8 cellular contexts compared by ENCODE assay signal in the genomic region with DNA sequence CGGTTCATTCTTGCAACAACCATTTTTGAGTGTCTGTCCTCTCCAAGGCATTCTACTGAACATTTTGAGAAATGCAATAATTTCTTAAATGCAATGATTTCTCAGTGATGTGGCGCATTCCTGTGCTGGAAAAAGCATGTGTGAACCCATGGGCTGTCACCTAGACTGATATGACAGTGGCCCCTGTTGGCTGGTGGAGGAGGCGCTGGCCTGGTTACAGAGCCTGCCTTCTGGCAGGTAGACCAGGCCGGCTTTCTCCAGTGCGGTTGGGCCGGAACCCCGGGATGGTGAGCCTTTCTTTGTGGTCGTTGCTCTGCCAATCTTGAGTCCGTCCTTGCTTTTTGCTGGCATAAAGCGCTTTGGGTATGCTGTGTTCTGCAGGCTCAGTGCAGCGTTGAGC. TPM values are rescaled to one million over a fixed set of nuclear protein-coding genes. Genes with fewer than 3 reads are reported as not detected.
DNase-seq lines count a peak whose midpoint lies in the region; ATAC-seq and TF ChIP-seq lines count a peak whose summit lies in the region.

No MANE protein-coding gene starts in this region.

- peaks cover 42% of the 10 kb centered on the region for H3K79me2 ChIP-seq in MM.1S (ENCODE audit: low read length)

- peaks cover 56% of the 10 kb centered on the region for H3K4me1 Mint-ChIP-seq in activated naive CD4-positive, alpha-beta T cell treated with anti-CD3 and anti-CD28 coated beads for 36 hours (ENCODE audit: low read depth)

- H3K27ac Mint-ChIP-seq in activated naive CD4-positive, alpha-beta T cell treated with anti-CD3 and anti-CD28 coated beads for 36 hours: no peak overlapping the region

- no peak overlapping the region for H3K4me2 ChIP-seq in MM.1S (ENCODE audit: low read depth, low read length)

- H2AFZ ChIP-seq in MM.1S (ENCODE audit: low read length): no peak overlapping the region

- no peaks in the 10 kb centered on the region for H4K20me1 ChIP-seq in MM.1S (ENCODE audit: insufficient read depth, low read length)

- no peaks in the 10 kb centered on the region for H3K9me3 Mint-ChIP-seq in activated naive CD4-positive, alpha-beta T cell treated with anti-CD3 and anti-CD28 coated beads for 36 hours

- no peaks in the 10 kb centered on the region for H3F3A ChIP-seq in MM.1S (ENCODE audit: insufficient read depth, low read length)

- H3K36me3 ChIP-seq in kidney epithelial cell (ENCODE audit: control insufficient read depth, insufficient read depth, low read length): no peaks in the 10 kb centered on the region
- no peaks in the 10 kb centered on the region for H3K36me3 ChIP-seq in MM.1S (replicated peaks; ENCODE audit: insufficient read depth, low read length)

- no peaks in the 10 kb centered on the region for H3K27me3 Mint-ChIP-seq in activated naive CD4-positive, alpha-beta T cell treated with anti-CD3 and anti-CD28 coated beads for 36 hours (ENCODE audit: low read depth)

- H3K4me3 ChIP-seq in kidney epithelial cell (ENCODE audit: low read depth, low read length) (no peak overlapping the region), MM.1S (ENCODE audit: low read length) (no peak overlapping the region)

- no peak overlapping the region for H3K9ac ChIP-seq in MM.1S (ENCODE audit: low read length)

- H3K9me3 ChIP-seq in MM.1S (replicated peaks; ENCODE audit: insufficient read depth, low read length): no peaks in the 10 kb centered on the region

- no peaks in the 10 kb centered on the region for H3K36me3 Mint-ChIP-seq in activated naive CD4-positive, alpha-beta T cell treated with anti-CD3 and anti-CD28 coated beads for 36 hours (ENCODE audit: low read depth)

- TF ChIP-seq CTCF in C4-2B (conservative IDR thresholded peaks at IDR 0.05): 0 out of 2 replicates have a peak, but pooled peaks have one; percentile 14
- peak; percentile 25 for TF ChIP-seq CTCF in GM20000 (IDR thresholded peaks at IDR 0.05; ENCODE audit: extremely low read depth, missing control alignments)
- TF ChIP-seq CTCF in kidney epithelial cell (IDR thresholded peaks at IDR 0.05; ENCODE audit: insufficient read depth, low read length, poor library complexity, severe bottlenecking): peak; percentile 62
- no peak for TF ChIP-seq CTCF in MM.1S (IDR thresholded peaks at IDR 0.05; ENCODE audit: low read length)

- no peaks in the 10 kb centered on the region for H3K27me3 ChIP-seq in kidney epithelial cell (ENCODE audit: control insufficient read depth, insufficient read depth, low read length)
- H3K27me3 ChIP-seq in MM.1S (replicated peaks; ENCODE audit: insufficient read depth, low read length): no peaks in the 10 kb centered on the region

- no peaks in the 10 kb centered on the region for H3K4me1 ChIP-seq in MM.1S (ENCODE audit: low read length)

- H3K27ac ChIP-seq in C4-2B (no peak overlapping the region), MM.1S (ENCODE audit: low read length) (no peak overlapping the region)

- ATAC-seq in HG03039 (IDR thresholded peaks at IDR 0.05; ENCODE audit: unreplicated experiment) (no peak), HG03095 (IDR thresholded peaks at IDR 0.05; ENCODE audit: unreplicated experiment) (no peak)

- H3K4me3 Mint-ChIP-seq in activated naive CD4-positive, alpha-beta T cell treated with anti-CD3 and anti-CD28 coated beads for 36 hours: no peak overlapping the region

- peak; percentile 32 for DNase-seq in GM20000 (ENCODE audit: low spot score)
- DNase-seq in activated naive CD4-positive, alpha-beta T cell treated with anti-CD3 and anti-CD28 coated beads for 36 hours: peak; percentile 66
- DNase-seq in kidney epithelial cell (ENCODE audit: low read depth): no peak
- no peak for DNase-seq in MM.1S
- no peak for DNase-seq in NAMALWA (ENCODE audit: low spot score)

- intact Hi-C loops in activated naive CD4-positive, alpha-beta T cell treated with anti-CD3 and anti-CD28 coated beads for 36 hours (cut with micrococcal nuclease): loop anchor here (1.0 to 10.0 kb wide), 4 partner anchors 18 to 750 kb away; partner anchors contain the start of gene CNDP2

- H3K9me2 ChIP-seq in MM.1S (replicated peaks; ENCODE audit: insufficient read depth, low read length): no peaks in the 10 kb centered on the region

- CTCF ChIA-PET in activated naive CD4-positive, alpha-beta T cell treated with anti-CD3 and anti-CD28 coated beads for 36 hours (lab: Charles Lee): interaction anchor here (0.8 to 3.5 kb wide), 4 partner anchors 10 to 34 kb away, joined by 3 to 14 read pairs (median 5); partner anchors contain the start of gene TSHZ1

RNA-seq across cellular contexts. Expression of gene TSHZ1, which starts 33.7 kb away (rescaled TPM):
- total RNA-seq in activated naive CD4-positive, alpha-beta T cell treated with anti-CD3 and anti-CD28 coated beads for 36 hours: 10 to 100 TPM; 13.8 to 14.3 TPM
- 4.8 and 5.8 TPM in 2 replicates for total RNA-seq in kidney epithelial cell

RNA-seq across cellular contexts. Expression of gene PTGR3, which starts 35.4 kb away (rescaled TPM):
- 10 to 100 TPM; 28.4 to 33.0 TPM for total RNA-seq in activated naive CD4-positive, alpha-beta T cell treated with anti-CD3 and anti-CD28 coated beads for 36 hours
- 6.6 and 11.8 TPM in 2 replicates for total RNA-seq in kidney epithelial cell

Comparison
In these comparisons a context has a peak if more than half of its experiments do, and no peak if none do; other contexts are left out.
1. DNase-seq: peak in GM20000 (single experiment) and activated naive CD4-positive, alpha-beta T cell treated with anti-CD3 and anti-CD28 coated beads for 36 hours (single experiment); none in kidney epithelial cell (single experiment), MM.1S (single experiment) and NAMALWA (single experiment).